15 cellular contexts compared by ENCODE assay signal in genomic region chr22:48577014-48577690, GRCh38.
DNase-seq lines count a peak whose midpoint lies in the region; ATAC-seq and TF ChIP-seq lines count a peak whose summit lies in the region.
"Had no signal": no experiment of that assay in that cellular context is flagged by ENCODE, and none has a peak within 500 bp of the region (broad histone marks: within the 10 kb centered on the region; RNA-seq: fewer than 3 reads in every experiment).

No MANE protein-coding gene starts in this region.

- no peaks in the 10 kb centered on the region for H3K4me1 ChIP-seq in uterus
- H3K4me1 ChIP-seq: BE2C, HAP-1, psoas muscle had no signal

- peak overlapping the region; percentile 39 for H3K4me3 Mint-ChIP-seq in mesothelial cell of epicardium
- H3K4me3 Mint-ChIP-seq in activated T-helper 2 cell treated with anti-CD3 and anti-CD28 coated beads, Interferon-gamma antibody, Interleukin-2, Interleukin-4, amounts not matched to agents 10 μg/mL and 5 μg/mL and 100 μg/mL, durations not matched to agents 14 hours and 24 hours and 36 hours (ENCODE audit: low read depth): no peak overlapping the region
- H3K4me3 Mint-ChIP-seq: activated CD8-positive, alpha-beta T cell treated with anti-CD3 and anti-CD28 coated beads for 36 hours; dendritic cell treated with granulocyte-macrophage colony-stimulating factor and Interleukin-4, amounts not matched to agents 40 ng/mL and 50 ng/mL, for 4 days had no signal

- TF ChIP-seq CTCF in WERI-Rb-1 (IDR thresholded peaks at IDR 0.05; ENCODE audit: low read depth, low read length) (peak; percentile 60), mesothelial cell of epicardium (IDR thresholded peaks at IDR 0.05; ENCODE audit: unreplicated experiment) (no peak), uterus (IDR thresholded peaks at IDR 0.05) (no peak)

- H3K4me1 Mint-ChIP-seq in mesothelial cell of epicardium: peaks cover 1% of the 10 kb centered on the region
- no peaks in the 10 kb centered on the region for H3K4me1 Mint-ChIP-seq in activated T-helper 2 cell treated with anti-CD3 and anti-CD28 coated beads, Interferon-gamma antibody, Interleukin-2, Interleukin-4, amounts not matched to agents 10 μg/mL and 5 μg/mL and 100 μg/mL, durations not matched to agents 14 hours and 24 hours and 36 hours (ENCODE audit: low read depth)

- TF ChIP-seq POLR2A in uterus (IDR thresholded peaks at IDR 0.05): no peak

- no peak for ATAC-seq in left ventricle myocardium superior
- ATAC-seq in Right ventricle myocardium superior (ENCODE audit: poor library complexity): no peak
- ATAC-seq: activated CD8-positive, alpha-beta T cell treated with anti-CD3 and anti-CD28 coated beads for 36 hours had no signal

- no peak overlapping the region for H3K4me3 ChIP-seq in WERI-Rb-1 (ENCODE audit: low read depth, low read length)
- no peak overlapping the region for H3K4me3 ChIP-seq in uterus
- H3K4me3 ChIP-seq: HAP-1 had no signal

- peaks cover 68% of the 10 kb centered on the region for H3K27me3 Mint-ChIP-seq in mesothelial cell of epicardium (ENCODE audit: low read depth)
- peaks cover 20% of the 10 kb centered on the region for H3K27me3 Mint-ChIP-seq in activated T-helper 2 cell treated with anti-CD3 and anti-CD28 coated beads, Interferon-gamma antibody, Interleukin-2, Interleukin-4, amounts not matched to agents 10 μg/mL and 5 μg/mL and 100 μg/mL, durations not matched to agents 14 hours and 24 hours and 36 hours (ENCODE audit: low read depth)

- H3K27ac ChIP-seq in WERI-Rb-1 (no peak overlapping the region), uterus (no peak overlapping the region)
- H3K27ac ChIP-seq: psoas muscle had no signal

- no peaks in the 10 kb centered on the region for H3K36me3 Mint-ChIP-seq in mesothelial cell of epicardium
- H3K36me3 Mint-ChIP-seq in activated T-helper 2 cell treated with anti-CD3 and anti-CD28 coated beads, Interferon-gamma antibody, Interleukin-2, Interleukin-4, amounts not matched to agents 10 μg/mL and 5 μg/mL and 100 μg/mL, durations not matched to agents 14 hours and 24 hours and 36 hours (ENCODE audit: low read depth): peaks cover 2% of the 10 kb centered on the region

- H3K27ac Mint-ChIP-seq in mesothelial cell of epicardium: no peak overlapping the region
- no peak overlapping the region for H3K27ac Mint-ChIP-seq in activated T-helper 2 cell treated with anti-CD3 and anti-CD28 coated beads, Interferon-gamma antibody, Interleukin-2, Interleukin-4, amounts not matched to agents 10 μg/mL and 5 μg/mL and 100 μg/mL, durations not matched to agents 14 hours and 24 hours and 36 hours
- H3K27ac Mint-ChIP-seq: activated CD8-positive, alpha-beta T cell treated with anti-CD3 and anti-CD28 coated beads for 36 hours; activated naive CD4-positive, alpha-beta T cell treated with anti-CD3 and anti-CD28 coated beads, Interleukin-2, amount 50 U/mL, for 72 hours; dendritic cell treated with granulocyte-macrophage colony-stimulating factor and Interleukin-4, amounts not matched to agents 40 ng/mL and 50 ng/mL, for 4 days had no signal

- no peaks in the 10 kb centered on the region for H3K9me3 ChIP-seq in WERI-Rb-1 (ENCODE audit: severe bottlenecking)
- no peaks in the 10 kb centered on the region for H3K9me3 ChIP-seq in uterus
- H3K9me3 ChIP-seq: HAP-1, psoas muscle had no signal

- intact Hi-C loops in left ventricle myocardium superior (cut with micrococcal nuclease) (no loop called here), Right ventricle myocardium superior (cut with DNase I) (loop anchor here (5.0 to 10.0 kb wide), 2 partner anchors 728 to 1055 kb away; no protein-coding TSS in a partner anchor), uterus (cut with DNase I; ENCODE audit: low total_unique reads) (no loop called here)
- intact Hi-C loops in activated T-helper 2 cell treated with anti-CD3 and anti-CD28 coated beads, Interferon-gamma antibody, Interleukin-2, Interleukin-4, amounts not matched to agents 10 μg/mL and 5 μg/mL and 100 μg/mL, durations not matched to agents 14 hours and 24 hours and 36 hours (cut with micrococcal nuclease): no loop called here

- DNase-seq in left ventricle myocardium superior: peak; percentile 20
- DNase-seq in Right ventricle myocardium superior: no peak
- DNase-seq in WERI-Rb-1: peak; percentile 53
- DNase-seq in mesothelial cell of epicardium (ENCODE audit: low spot score in 2 of 2, unreplicated experiment in 2 of 2): no peak
- DNase-seq in uterus: no peak
- no peak for DNase-seq in activated T-helper 2 cell treated with anti-CD3 and anti-CD28 coated beads, Interferon-gamma antibody, Interleukin-2, Interleukin-4, amounts not matched to agents 10 μg/mL and 5 μg/mL and 100 μg/mL, durations not matched to agents 14 hours and 24 hours and 36 hours (ENCODE audit: low spot score)
- no peak for DNase-seq in Kasumi-1 (lab: John Stamatoyannopoulos, UW)
- DNase-seq in activated CD4-positive, CD25-positive, alpha-beta regulatory T cell (lab: John Stamatoyannopoulos, UW): no peak
- DNase-seq: activated CD8-positive, alpha-beta T cell treated with anti-CD3 and anti-CD28 coated beads for 36 hours; BE2C; NCI-H510A had no signal

- H3K9me3 Mint-ChIP-seq in mesothelial cell of epicardium: peaks cover 1% of the 10 kb centered on the region
- peaks cover under 1% of the 10 kb centered on the region for H3K9me3 Mint-ChIP-seq in activated T-helper 2 cell treated with anti-CD3 and anti-CD28 coated beads, Interferon-gamma antibody, Interleukin-2, Interleukin-4, amounts not matched to agents 10 μg/mL and 5 μg/mL and 100 μg/mL, durations not matched to agents 14 hours and 24 hours and 36 hours
- H3K9me3 Mint-ChIP-seq: dendritic cell treated with granulocyte-macrophage colony-stimulating factor and Interleukin-4, amounts not matched to agents 40 ng/mL and 50 ng/mL, for 4 days had no signal

- no peaks in the 10 kb centered on the region for H3K27me3 ChIP-seq in WERI-Rb-1 (ENCODE audit: insufficient read depth, low read depth, severe bottlenecking)
- no peaks in the 10 kb centered on the region for H3K27me3 ChIP-seq in uterus
- H3K27me3 ChIP-seq: BE2C had no signal

- H3K36me3 ChIP-seq in WERI-Rb-1 (peaks cover 9% of the 10 kb centered on the region), uterus (no peaks in the 10 kb centered on the region)
- H3K36me3 ChIP-seq: BE2C, HAP-1 had no signal

Comparison
In these comparisons a context has a peak if more than half of its experiments do, and no peak if none do; other contexts are left out.
1. DNase-seq: peak in left ventricle myocardium superior (single experiment) and WERI-Rb-1 (single experiment); none in Right ventricle myocardium superior (single experiment), mesothelial cell of epicardium (0 of 2), uterus (0 of 2), activated T-helper 2 cell treated with anti-CD3 and anti-CD28 coated beads, Interferon-gamma antibody, Interleukin-2, Interleukin-4, amounts not matched to agents 10 μg/mL and 5 μg/mL and 100 μg/mL, durations not matched to agents 14 hours and 24 hours and 36 hours (single experiment), Kasumi-1 (0 of 2) and activated CD4-positive, CD25-positive, alpha-beta regulatory T cell (0 of 4).